8 cellular contexts compared by ENCODE assay signal in genomic region chr5:43482490-43483064, GRCh38. TPM values are rescaled to one million over a fixed set of nuclear protein-coding genes. Genes with fewer than 3 reads are reported as not detected.
A peak's percentile ranks its signal among the peaks of the same experiment; 100 is the strongest.
DNase-seq lines count a peak whose midpoint lies in the region; ATAC-seq lines count a peak whose summit lies in the region.

No MANE protein-coding gene starts in this region.

- no peaks in the 10 kb centered on the region for H3K4me1 ChIP-seq in right cardiac atrium (ENCODE audit: control insufficient read depth, insufficient read depth, low read length)

- H3K27me3 Mint-ChIP-seq in activated T-cell treated with anti-CD3 and anti-CD28 coated beads, Interleukin-2, amount 50 U/mL, for 72 hours (ENCODE audit: low read depth), result no peaks in the 10 kb centered on the region
- H3K27me3 Mint-ChIP-seq in stimulated activated memory B cell treated with anti-CD40 and anti-IgM and Interleukin-4, amounts not matched to agents 10 μg/mL and 1 μg/mL and 100 μg/mL, for 72 hours, result no peaks in the 10 kb centered on the region

- no peaks in the 10 kb centered on the region for H3K9me3 Mint-ChIP-seq in activated T-cell treated with anti-CD3 and anti-CD28 coated beads, Interleukin-2, amount 50 U/mL, for 72 hours
- no peaks in the 10 kb centered on the region for H3K9me3 Mint-ChIP-seq in stimulated activated memory B cell treated with anti-CD40 and anti-IgM and Interleukin-4, amounts not matched to agents 10 μg/mL and 1 μg/mL and 100 μg/mL, for 72 hours

- H3K4me3 ChIP-seq in right cardiac atrium (ENCODE audit: low read length), result peak overlapping the region; percentile 74

- H3K27ac ChIP-seq in right cardiac atrium (ENCODE audit: low read length), result no peak overlapping the region

- no peak for ATAC-seq in activated T-cell treated with anti-CD3 and anti-CD28 coated beads, Interleukin-2, amount 50 U/mL, for 72 hours (replicated peaks in 1 of 2)
- ATAC-seq in right cardiac atrium (no peak), HG02884 (IDR thresholded peaks at IDR 0.05; ENCODE audit: unreplicated experiment) (no peak)
- no peak for ATAC-seq in stimulated activated memory B cell treated with anti-CD40 and anti-IgM and Interleukin-4, amounts not matched to agents 10 μg/mL and 1 μg/mL and 100 μg/mL, for 72 hours

- H3K4me1 Mint-ChIP-seq in activated T-cell treated with anti-CD3 and anti-CD28 coated beads, Interleukin-2, amount 50 U/mL, for 72 hours (ENCODE audit: low read depth), result peaks cover 54% of the 10 kb centered on the region
- H3K4me1 Mint-ChIP-seq in stimulated activated memory B cell treated with anti-CD40 and anti-IgM and Interleukin-4, amounts not matched to agents 10 μg/mL and 1 μg/mL and 100 μg/mL, for 72 hours, result peaks cover 31% of the 10 kb centered on the region

- H3K36me3 Mint-ChIP-seq in activated T-cell treated with anti-CD3 and anti-CD28 coated beads, Interleukin-2, amount 50 U/mL, for 72 hours (ENCODE audit: insufficient read depth in 2 of 2), result peaks cover 4 to 32% of the 10 kb centered on the region in 2 donors
- H3K36me3 Mint-ChIP-seq in stimulated activated memory B cell treated with anti-CD40 and anti-IgM and Interleukin-4, amounts not matched to agents 10 μg/mL and 1 μg/mL and 100 μg/mL, for 72 hours, result peaks cover 8% of the 10 kb centered on the region

- intact Hi-C loops in right cardiac atrium (cut with DNase I), result no loop called here

- peak overlapping the region; percentile 90 to 98 for H3K4me3 Mint-ChIP-seq in activated T-cell treated with anti-CD3 and anti-CD28 coated beads, Interleukin-2, amount 50 U/mL, for 72 hours
- H3K4me3 Mint-ChIP-seq in stimulated activated memory B cell treated with anti-CD40 and anti-IgM and Interleukin-4, amounts not matched to agents 10 μg/mL and 1 μg/mL and 100 μg/mL, for 72 hours, result peak overlapping the region; percentile 90

- peak in 1 of 2 donors; percentile 12 for DNase-seq in activated T-cell treated with anti-CD3 and anti-CD28 coated beads, Interleukin-2, amount 50 U/mL, for 72 hours
- no peak for DNase-seq in activated T-cell treated with anti-CD3 and anti-CD28 coated beads for 4 hours
- peak; percentile 32 for DNase-seq in SW480 (ENCODE audit: low spot score)
- no peak for DNase-seq in right cardiac atrium
- no peak for DNase-seq in effector CD4-positive, alpha-beta T cell
- no peak for DNase-seq in DMS79 (lab: John Stamatoyannopoulos, UW)

- H3K27ac Mint-ChIP-seq in activated T-cell treated with anti-CD3 and anti-CD28 coated beads, Interleukin-2, amount 50 U/mL, for 72 hours, result peak overlapping the region; percentile 98
- peak overlapping the region; percentile 98 for H3K27ac Mint-ChIP-seq in stimulated activated memory B cell treated with anti-CD40 and anti-IgM and Interleukin-4, amounts not matched to agents 10 μg/mL and 1 μg/mL and 100 μg/mL, for 72 hours

- no peaks in the 10 kb centered on the region for H3K9me3 ChIP-seq in right cardiac atrium (ENCODE audit: control insufficient read depth, low read length)

- 38% methylated on average over 5 of the region's 5 CpGs for WGBS in right cardiac atrium

- H3K27me3 ChIP-seq in right cardiac atrium (ENCODE audit: control insufficient read depth, insufficient read depth), result no peaks in the 10 kb centered on the region

RNA-seq across cellular contexts. Expression of gene TMEM267, which starts 1.1 kb away (rescaled TPM):
- total RNA-seq in activated T-cell treated with anti-CD3 and anti-CD28 coated beads, Interleukin-2, amount 50 U/mL, for 72 hours, result 10 to 100 TPM; 30.7 to 35.5 TPM
- 10 to 100 TPM in 1 of 4 donors, 1 to 10 TPM in 3; 6.5 to 12.4 (median 8.1) TPM for total RNA-seq in right cardiac atrium
- 5.3 TPM for polyA plus RNA-seq in right cardiac atrium

RNA-seq across cellular contexts. Expression of gene C5orf34, which starts 32.4 kb away (rescaled TPM):
- total RNA-seq in activated T-cell treated with anti-CD3 and anti-CD28 coated beads, Interleukin-2, amount 50 U/mL, for 72 hours, result 10 to 100 TPM; 21.0 to 21.7 TPM
- total RNA-seq in right cardiac atrium, result 1 to 10 TPM in 1 of 4 donors, under 1 TPM in 3; 0.40 to 1.5 (median 0.52) TPM
- 0.41 TPM for polyA plus RNA-seq in right cardiac atrium

Comparison
In these comparisons a context has a peak if more than half of its experiments do, and no peak if none do; other contexts are left out.
1. RNA of gene C5orf34, which starts 32.4 kb away (total RNA-seq): 21.0 to 21.7 TPM in activated T-cell treated with anti-CD3 and anti-CD28 coated beads, Interleukin-2, amount 50 U/mL, for 72 hours; 0.40 to 1.5 TPM in right cardiac atrium; every median in the first group is over 4 times any median in the second.